In the genomic region with DNA sequence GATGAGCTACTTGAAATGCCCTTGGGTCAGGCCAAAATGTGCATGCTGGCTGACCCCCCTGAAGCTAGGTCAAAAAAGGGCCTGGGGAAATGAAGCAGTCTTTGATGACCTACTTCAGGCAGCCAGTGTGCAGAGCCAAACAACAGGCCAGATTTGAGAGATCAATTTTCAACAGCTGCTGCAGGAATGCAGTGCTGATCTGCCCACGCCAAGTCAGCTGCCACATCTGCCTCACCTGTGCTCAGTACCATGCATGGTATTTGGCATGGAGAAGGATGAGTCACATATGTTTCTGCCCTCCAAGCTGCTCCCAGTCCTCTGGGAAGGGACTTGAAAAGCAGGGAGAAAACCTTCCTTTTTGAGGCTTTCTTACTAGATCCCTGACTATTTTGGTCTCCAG, we compare ENCODE assay signal across 19 cellular contexts. TPM values are rescaled to one million over a fixed set of nuclear protein-coding genes. Genes with fewer than 3 reads are reported as not detected.
DNase-seq lines count a peak whose midpoint lies in the region; ATAC-seq and TF ChIP-seq lines count a peak whose summit lies in the region.
"Had no signal": no experiment of that assay in that cellular context is flagged by ENCODE, and none has a peak within 500 bp of the region (broad histone marks: within the 10 kb centered on the region; RNA-seq: fewer than 3 reads in every experiment).

No MANE protein-coding gene starts in this region.

- H3K9me3 ChIP-seq in AG04450 (ENCODE audit: control insufficient read depth, insufficient read depth, low read length) = no peaks in the 10 kb centered on the region
- H3K9me3 ChIP-seq: esophagus squamous epithelium, prostate gland had no signal

- H3K4me3 Mint-ChIP-seq in glutamatergic neuron (ENCODE audit: unreplicated experiment) (peak overlapping the region; percentile 8), natural killer cell (no peak overlapping the region)
- H3K4me3 Mint-ChIP-seq: activated B cell treated with CpG ODN at 0.5 μM for 24 hours; activated CD8-positive, alpha-beta memory T cell treated with anti-CD3 and anti-CD28 coated beads, Interleukin-2, amount 10 ng/mL, durations not matched to agents 7 days and 5 days had no signal

- H3K4me3 ChIP-seq in AG04450 (ENCODE audit: low read depth, low read length) = no peak overlapping the region
- H3K4me3 ChIP-seq: esophagus squamous epithelium, GM12878, K562, prostate gland had no signal

- no peaks in the 10 kb centered on the region for H3K27me3 ChIP-seq in AG04450 (ENCODE audit: control insufficient read depth, insufficient read depth, low read length)
- H3K27me3 ChIP-seq: esophagus squamous epithelium had no signal

- TF ChIP-seq POLR2A in erythroblast (IDR thresholded peaks at IDR 0.05; ENCODE audit: low read length) = no peak

- H3K36me3 Mint-ChIP-seq in glutamatergic neuron (ENCODE audit: unreplicated experiment) (peaks cover 4% of the 10 kb centered on the region), natural killer cell (peaks cover 6% of the 10 kb centered on the region)
- H3K36me3 Mint-ChIP-seq: activated CD8-positive, alpha-beta memory T cell treated with anti-CD3 and anti-CD28 coated beads, Interleukin-2, amount 10 ng/mL, durations not matched to agents 7 days and 5 days had no signal

- POLR2A ChIA-PET in AG04450 (lab: Yijun Ruan, JAX) = interaction anchor here (0.6 kb wide), 1 partner anchor 53 kb away, joined by 4 read pairs; no protein-coding TSS in a partner anchor

- H3K27ac ChIP-seq in AG04450 (ENCODE audit: low read depth, low read length) = peak overlapping the region; percentile 69
- H3K27ac ChIP-seq: esophagus squamous epithelium, prostate gland had no signal

- H3K27me3 Mint-ChIP-seq in glutamatergic neuron (ENCODE audit: unreplicated experiment) (peaks cover 7% of the 10 kb centered on the region), natural killer cell (ENCODE audit: low read depth in 2 of 2) (no peaks in the 10 kb centered on the region)
- H3K27me3 Mint-ChIP-seq: activated B cell treated with CpG ODN at 0.5 μM for 24 hours; activated CD8-positive, alpha-beta memory T cell treated with anti-CD3 and anti-CD28 coated beads, Interleukin-2, amount 10 ng/mL, durations not matched to agents 7 days and 5 days had no signal

- CTCF ChIA-PET in AG04450 (lab: Charles Lee) = interaction anchor here (0.6 kb wide), 1 partner anchor 11 kb away, joined by 4 read pairs; no protein-coding TSS in a partner anchor

- no peak for ATAC-seq in HG02885 (IDR thresholded peaks at IDR 0.05; ENCODE audit: poor library complexity, unreplicated experiment)
- ATAC-seq in natural killer cell = no peak
- ATAC-seq: activated CD8-positive, alpha-beta memory T cell treated with anti-CD3 and anti-CD28 coated beads, Interleukin-2, amount 10 ng/mL, durations not matched to agents 7 days and 5 days; GM12878; K562 had no signal

- intact Hi-C loops in natural killer cell (cut with micrococcal nuclease) = no loop called here

- peaks cover 4% of the 10 kb centered on the region for H3K4me1 Mint-ChIP-seq in glutamatergic neuron (ENCODE audit: low read depth, unreplicated experiment)
- H3K4me1 Mint-ChIP-seq in natural killer cell = no peaks in the 10 kb centered on the region
- H3K4me1 Mint-ChIP-seq: activated B cell treated with CpG ODN at 0.5 μM for 24 hours; activated CD8-positive, alpha-beta memory T cell treated with anti-CD3 and anti-CD28 coated beads, Interleukin-2, amount 10 ng/mL, durations not matched to agents 7 days and 5 days had no signal

- TF ChIP-seq CTCF in AG04450 (IDR thresholded peaks at IDR 0.05; ENCODE audit: low read depth, low read length) (no peak), glutamatergic neuron (IDR thresholded peaks at IDR 0.05; ENCODE audit: partially characterized antibody, unreplicated experiment) (no peak), natural killer cell (IDR thresholded peaks at IDR 0.05) (no peak)

- peak overlapping the region; percentile 85 for H3K27ac Mint-ChIP-seq in glutamatergic neuron (ENCODE audit: unreplicated experiment)
- no peak overlapping the region for H3K27ac Mint-ChIP-seq in natural killer cell
- H3K27ac Mint-ChIP-seq: activated B cell treated with CpG ODN at 0.5 μM for 24 hours; activated CD8-positive, alpha-beta memory T cell treated with anti-CD3 and anti-CD28 coated beads, Interleukin-2, amount 10 ng/mL, durations not matched to agents 7 days and 5 days had no signal

- DNase-seq in AG04450 (ENCODE audit: low read depth, low spot score) = peak; percentile 68
- peak; percentile 74 for DNase-seq in HPDE6-E6E7 (ENCODE audit: extremely low spot score)
- DNase-seq in SW480 (ENCODE audit: low spot score) = peak; percentile 20
- peak; percentile 27 for DNase-seq in glutamatergic neuron
- DNase-seq in putamen (ENCODE audit: low spot score) = no peak
- no peak for DNase-seq in erythroblast (lab: John Stamatoyannopoulos, UW)
- DNase-seq in natural killer cell = no peak
- DNase-seq: activated B cell treated with CpG ODN at 0.5 μM for 24 hours; activated CD8-positive, alpha-beta memory T cell treated with anti-CD3 and anti-CD28 coated beads, Interleukin-2, amount 10 ng/mL, durations not matched to agents 7 days and 5 days; activated naive CD4-positive, alpha-beta T cell treated with anti-CD3 and anti-CD28 coated beads, Interleukin-2, amount 50 U/mL, for 16 hours; esophagus squamous epithelium; midbrain; stimulated activated CD4-positive, alpha-beta T cell treated with anti-CD3 and anti-CD28 coated beads, Interleukin-2, amount 100 ng/mL, for 24 hours had no signal

- peaks cover 8% of the 10 kb centered on the region for H3K9me3 Mint-ChIP-seq in glutamatergic neuron (ENCODE audit: unreplicated experiment)
- peaks cover 6 to 8% of the 10 kb centered on the region in 2 donors for H3K9me3 Mint-ChIP-seq in natural killer cell

RNA-seq across cellular contexts. Expression of a gene that starts 35.8 kb away (rescaled TPM):
- 0.07 TPM in 1 of 2 replicates, not detected in the other for polyA plus RNA-seq in AG04450 (2011; rRNA removed)
- polyA minus RNA-seq in AG04450 (2011; rRNA and poly(A)+ RNA removed) = 0.32 and 0.56 TPM in 2 replicates
- total RNA-seq in glutamatergic neuron (ENCODE audit: unreplicated experiment) (not detected), natural killer cell (not detected)
- total RNA-seq: activated B cell treated with CpG ODN at 0.5 μM for 24 hours; activated CD8-positive, alpha-beta memory T cell treated with anti-CD3 and anti-CD28 coated beads, Interleukin-2, amount 10 ng/mL, durations not matched to agents 7 days and 5 days; cerebellum; esophagus squamous epithelium; GM12878; K562; ureter had no signal
- polyA plus RNA-seq: GM12878, K562 had no signal

Comparison
In these comparisons a context has a peak if more than half of its experiments do, and no peak if none do; other contexts are left out.
1. DNase-seq: peak in AG04450 (single experiment), HPDE6-E6E7 (single experiment), SW480 (single experiment) and glutamatergic neuron (single experiment); none in putamen (single experiment), erythroblast (0 of 2) and natural killer cell (single experiment).